ENCODE assay signal across 13 cellular contexts in genomic region chr9:35517552-35518211, GRCh38.
DNase-seq lines count a peak whose midpoint lies in the region; ATAC-seq lines count a peak whose summit lies in the region.
"Had no signal": no experiment of that assay in that cellular context is flagged by ENCODE, and none has a peak within 500 bp of the region (broad histone marks: within the 10 kb centered on the region; RNA-seq: fewer than 3 reads in every experiment).

No MANE protein-coding gene starts in this region.

- H3K36me3 ChIP-seq in HUES6 (ENCODE audit: control insufficient read depth, insufficient read depth, low read length) (no peaks in the 10 kb centered on the region), stomach smooth muscle (ENCODE audit: control insufficient read depth in 2 of 2, insufficient read depth in 2 of 2, low read length in 2 of 2) (no peaks in the 10 kb centered on the region)

- ATAC-seq in HG02885 (IDR thresholded peaks at IDR 0.05; ENCODE audit: poor library complexity, unreplicated experiment) (no peak), HG02852 (IDR thresholded peaks at IDR 0.05; ENCODE audit: unreplicated experiment) (no peak)

- peak; percentile 17 for DNase-seq in cerebellar cortex (ENCODE audit: low spot score)
- peak; percentile 37 for DNase-seq in medulla oblongata (ENCODE audit: extremely low spot score)
- no peak for DNase-seq in glomerular visceral epithelial cell (ENCODE audit: extremely low spot score)
- DNase-seq in kidney tubule cell (ENCODE audit: low spot score): no peak
- DNase-seq: activated T-cell treated with anti-CD3 and anti-CD28 coated beads, Interleukin-2, amount 50 U/mL, for 1 hour; COR-L47; effector CD8-positive, alpha-beta T cell; stimulated activated CD4-positive, alpha-beta T cell treated with anti-CD3 and anti-CD28 coated beads, Interleukin-15, amount 100 ng/mL, for 24 hours; stimulated activated naive CD4-positive, alpha-beta T cell treated with Interleukin-2 at 50 U/mL for 16 hours had no signal

- no peaks in the 10 kb centered on the region for H3K27me3 ChIP-seq in HUES6 (ENCODE audit: control insufficient read depth, insufficient read depth, low read length)
- H3K27me3 ChIP-seq in stomach smooth muscle (ENCODE audit: control insufficient read depth in 1 of 2, insufficient read depth in 2 of 2, low read length in 2 of 2): no peaks in the 10 kb centered on the region

- peak overlapping the region; percentile 3; the same call in 1 of the 2 replicates for H3K27ac ChIP-seq in HUES6 (ENCODE audit: low read depth, low read length)
- peak overlapping the region; percentile 98 for H3K27ac ChIP-seq in stomach smooth muscle (ENCODE audit: low read length)

- H3K4me3 ChIP-seq in HUES6 (ENCODE audit: low read depth, low read length): no peak overlapping the region
- peak overlapping the region; percentile 18 to 52 for H3K4me3 ChIP-seq in stomach smooth muscle (ENCODE audit: low read length in 2 of 2)

- H3K4me1 ChIP-seq in HUES6 (ENCODE audit: control insufficient read depth, insufficient read depth, low read length) (peaks cover 51% of the 10 kb centered on the region), stomach smooth muscle (ENCODE audit: control insufficient read depth, insufficient read depth, low read length) (peaks cover 65% of the 10 kb centered on the region)

- peak overlapping the region; percentile 13 for H3K9ac ChIP-seq in HUES6 (ENCODE audit: low read length)
- H3K9ac ChIP-seq in stomach smooth muscle (ENCODE audit: low read length in 2 of 2): peak overlapping the region; percentile 7 to 66

- H3K9me3 ChIP-seq in HUES6 (ENCODE audit: control insufficient read depth, insufficient read depth, low read depth, low read length): no peaks in the 10 kb centered on the region
- H3K9me3 ChIP-seq in stomach smooth muscle (ENCODE audit: control insufficient read depth in 2 of 2, low read length in 2 of 2): no peaks in the 10 kb centered on the region

Comparison
In these comparisons a context has a peak if more than half of its experiments do, and no peak if none do; other contexts are left out.
1. DNase-seq: peak in cerebellar cortex (single experiment) and medulla oblongata (single experiment); none in glomerular visceral epithelial cell (single experiment) and kidney tubule cell (single experiment).